Comparison of ENCODE assay signal across 8 cellular contexts in the genomic region with DNA sequence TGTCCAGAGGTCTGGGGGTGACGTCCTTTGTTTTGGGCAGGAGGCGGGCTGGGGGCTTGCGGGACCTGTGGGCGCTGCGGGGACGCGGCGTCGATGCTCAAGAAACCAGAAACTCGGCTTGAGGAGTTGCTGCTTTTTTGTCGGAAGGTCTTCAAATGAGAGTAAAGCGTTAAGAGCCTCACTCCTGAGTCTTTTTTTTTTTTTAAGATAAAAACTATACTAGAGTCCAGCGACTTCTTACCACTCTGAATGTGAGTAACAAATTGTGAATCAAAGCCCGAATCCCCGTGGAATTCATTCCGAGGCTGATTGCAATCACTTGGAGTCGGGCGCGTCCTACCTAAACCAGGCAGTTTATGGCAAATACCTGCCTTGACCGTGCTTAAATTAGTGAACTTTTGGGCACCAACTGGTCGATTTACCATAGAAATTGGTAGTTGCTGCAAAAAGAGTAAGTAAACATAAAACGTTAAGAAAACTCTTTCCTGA. TPM values are rescaled to one million over a fixed set of nuclear protein-coding genes. Genes with fewer than 3 reads are reported as not detected.
DNase-seq lines count a peak whose midpoint lies in the region; ATAC-seq and TF ChIP-seq lines count a peak whose summit lies in the region.

No MANE protein-coding gene starts in this region.

- peaks cover 56% of the 10 kb centered on the region for H3K79me2 ChIP-seq in GM23248 (ENCODE audit: insufficient read depth)

- peaks cover 12 to 13% of the 10 kb centered on the region in 2 donors for H3K4me1 Mint-ChIP-seq in natural killer cell

- peaks cover 10% of the 10 kb centered on the region; the same call in 1 of the 2 replicates for H3F3A ChIP-seq in GM23248 (ENCODE audit: insufficient read depth)

- H3K27me3 ChIP-seq in BE2C (no peaks in the 10 kb centered on the region), GM23248 (replicated peaks; ENCODE audit: insufficient read depth) (no peaks in the 10 kb centered on the region), SJCRH30 (no peaks in the 10 kb centered on the region)

- ATAC-seq in natural killer cell (no peak), HG03439 (IDR thresholded peaks at IDR 0.05; ENCODE audit: unreplicated experiment) (no peak), HG02623 (IDR thresholded peaks at IDR 0.05; ENCODE audit: unreplicated experiment) (no peak)

- no peaks in the 10 kb centered on the region for H4K20me1 ChIP-seq in GM23248 (ENCODE audit: insufficient read depth)

- H3K4me1 ChIP-seq in BE2C (peaks cover 3% of the 10 kb centered on the region), GM23248 (ENCODE audit: insufficient read depth) (peaks cover 16% of the 10 kb centered on the region), SJCRH30 (no peaks in the 10 kb centered on the region)

- DNase-seq in BE2C (no peak), GM23248 (peak; percentile 81), SJCRH30 (peak; percentile 14 to 49), epithelial cell of prostate (ENCODE audit: low read depth, low spot score) (no peak), natural killer cell (no peak), NCI-H226 (no peak)

- H3K4me3 ChIP-seq in BE2C (ENCODE audit: low read depth, low read length) (peak overlapping the region; percentile 94), GM23248 (peak overlapping the region; percentile 74), SJCRH30 (peak overlapping the region; percentile 87)

- H3K36me3 Mint-ChIP-seq in natural killer cell = no peaks in the 10 kb centered on the region

- H3K27me3 Mint-ChIP-seq in natural killer cell (ENCODE audit: low read depth in 2 of 2) = peaks cover 8 to 12% of the 10 kb centered on the region in 2 donors

- peak overlapping the region; percentile 97 for H2AFZ ChIP-seq in GM23248

- in situ Hi-C loops in GM23248 (cut with MboI) = no loop called here

- no peaks in the 10 kb centered on the region for H3K9me3 Mint-ChIP-seq in natural killer cell

- intact Hi-C loops in natural killer cell (cut with micrococcal nuclease) = loop anchor here (5.0 kb wide), 2 partner anchors 85 to 235 kb away; partner anchors contain the start of genes CLCC1 and ELAPOR1

- peak overlapping the region; percentile 77 to 86 for H3K27ac Mint-ChIP-seq in natural killer cell

- peak overlapping the region; percentile 36 for H3K27ac ChIP-seq in GM23248
- peak overlapping the region; percentile 22 for H3K27ac ChIP-seq in SJCRH30
- peak overlapping the region; percentile 68 for H3K27ac ChIP-seq in epithelial cell of prostate

- H3K9me3 ChIP-seq in BE2C (no peaks in the 10 kb centered on the region), GM23248 (ENCODE audit: low read depth) (no peaks in the 10 kb centered on the region), SJCRH30 (replicated peaks) (no peaks in the 10 kb centered on the region)

- TF ChIP-seq CTCF in BE2C (IDR thresholded peaks at IDR 0.05; ENCODE audit: low read depth, low read length) = no peak
- TF ChIP-seq CTCF in natural killer cell (IDR thresholded peaks at IDR 0.05) = no peak

- H3K36me3 ChIP-seq in BE2C (no peaks in the 10 kb centered on the region), GM23248 (ENCODE audit: low read depth) (no peaks in the 10 kb centered on the region), SJCRH30 (no peaks in the 10 kb centered on the region)

- peak overlapping the region; percentile 83 for H3K4me2 ChIP-seq in GM23248 (ENCODE audit: unreplicated experiment)

- peak overlapping the region; percentile 86 for H3K9ac ChIP-seq in GM23248

- H3K9me2 ChIP-seq in GM23248 (ENCODE audit: insufficient read depth) = no peaks in the 10 kb centered on the region

- WGBS in GM23248 (ENCODE audit: low coverage in 1 of 2, low lambda C conversion rate in 2 of 2, missing lambda C conversion rate in 2 of 2), 2 experiments = 1% methylated on average over 19 to 22 of the region's 22 CpGs

- peak overlapping the region; percentile 94 for H3K4me3 Mint-ChIP-seq in natural killer cell

RNA-seq across cellular contexts. Expression of gene GPSM2, which starts 0.6 kb away (rescaled TPM):
- 6.5 TPM for polyA plus RNA-seq in BE2C (2012; ENCODE audit: insufficient read depth, insufficient read length, low read depth)
- total RNA-seq in GM23248 (2014; rRNA removed; shearing (Covaris generic)) = 18.2 and 19.6 TPM in 2 replicates
- 13.6 and 15.5 TPM in 2 replicates for polyA plus RNA-seq in GM23248 (2016; fragmentation: Nextera tagmentation; extraction: Ambion mirVana)
- total RNA-seq in SJCRH30 (2014; rRNA removed; shearing (Covaris generic)) = 40.1 and 40.4 TPM in 2 replicates
- 1 to 10 TPM; 1.0 to 1.5 (median 1.4) TPM for total RNA-seq in natural killer cell

RNA-seq across cellular contexts. Expression of gene AKNAD1, which starts 20.5 kb away (rescaled TPM):
- not detected for polyA plus RNA-seq in BE2C (2012; ENCODE audit: insufficient read depth, insufficient read length, low read depth)
- total RNA-seq in GM23248 (2014; rRNA removed; shearing (Covaris generic)) = not detected in 2 replicates
- not detected in 2 replicates for polyA plus RNA-seq in GM23248 (2016; fragmentation: Nextera tagmentation; extraction: Ambion mirVana)
- total RNA-seq in SJCRH30 (2014; rRNA removed; shearing (Covaris generic)) = 0.30 and 0.87 TPM in 2 replicates
- total RNA-seq in natural killer cell = not detected

Comparison
In these comparisons a context has a peak if more than half of its experiments do, and no peak if none do; other contexts are left out.
1. DNase-seq: peak in GM23248 (single experiment) and SJCRH30 (2 of 2); none in BE2C (single experiment), epithelial cell of prostate (single experiment), natural killer cell (single experiment) and NCI-H226 (single experiment).
2. Peak in every context shown above with its lines, with median percentiles within 50 percentile points of each other: H3K4me3 ChIP-seq and H3K27ac ChIP-seq.